In genomic region chr2:24182507-24182906, GRCh38 we compare ENCODE assay signal across 17 cellular contexts. TPM values are rescaled to one million over a fixed set of nuclear protein-coding genes. Genes with fewer than 3 reads are reported as not detected.
DNase-seq lines count a peak whose midpoint lies in the region; ATAC-seq, FAIRE-seq and TF ChIP-seq lines count a peak whose summit lies in the region.
"Had no signal": no experiment of that assay in that cellular context is flagged by ENCODE, and none has a peak within 500 bp of the region (broad histone marks: within the 10 kb centered on the region; RNA-seq: fewer than 3 reads in every experiment).

No MANE protein-coding gene starts in this region.

- H4K5ac ChIP-seq in H1 (ENCODE audit: insufficient read length, low read depth, low read length) = no peak overlapping the region

- H3K27me3 ChIP-seq in H1 (replicated peaks in 1 of 4; ENCODE audit: control insufficient read depth in 3 of 4, extremely low read depth in 1 of 4, insufficient read depth in 3 of 4, low read length in 3 of 4) = no peaks in the 10 kb centered on the region
- H3K27me3 ChIP-seq: MG63 had no signal

- POLR2A ChIA-PET in A549 (lab: Yijun Ruan, JAX) (no interaction called here), H1 (lab: Charles Lee; ENCODE audit: partially characterized antibody) (no interaction called here)

- ATAC-seq in A549 = peak; percentile 33 to 43; a peak in 4 of 6 replicates

- peaks cover 4% of the 10 kb centered on the region for H3K36me3 Mint-ChIP-seq in chondrocyte (ENCODE audit: low read depth)

- TF ChIP-seq POLR2A in A549 (IDR thresholded peaks at IDR 0.05; ENCODE audit: low read length) = no peak
- TF ChIP-seq POLR2A in H1 (IDR thresholded peaks at IDR 0.05; ENCODE audit: control extremely low read depth in 1 of 2, low read depth in 2 of 2, low read length in 2 of 2) = no peak

- H3K36me3 ChIP-seq in H1 (ENCODE audit: control insufficient read depth in 2 of 4, insufficient read depth in 4 of 4, low read length in 3 of 4) = no peaks in the 10 kb centered on the region
- H3K36me3 ChIP-seq: MG63 had no signal

- no peak for TF ChIP-seq CTCF in A549 (IDR thresholded peaks at IDR 0.05)
- TF ChIP-seq CTCF in H1 (IDR thresholded peaks at IDR 0.05; ENCODE audit: control extremely low read depth in 1 of 3, insufficient read depth in 1 of 3, low read depth in 1 of 3, low read length in 3 of 3) = no peak
- TF ChIP-seq CTCF in chondrocyte (IDR thresholded peaks at IDR 0.05) = no peak

- no peak overlapping the region for H3K14ac ChIP-seq in H1 (ENCODE audit: insufficient read length)

- H3K4me2 ChIP-seq in A549 = no peak overlapping the region
- H3K4me2 ChIP-seq in H1 (ENCODE audit: insufficient read depth in 1 of 2, low read depth in 2 of 2, low read length in 2 of 2) = no peak overlapping the region

- no peak overlapping the region; a peak in 1 of 7 replicates for H3K9ac ChIP-seq in H1 (replicated peaks in 1 of 4; ENCODE audit: extremely low read depth in 1 of 4, low read depth in 3 of 4, low read length in 3 of 4)

- no peak overlapping the region for H3K18ac ChIP-seq in H1 (ENCODE audit: extremely low read depth, low read length)

- H4K20me1 ChIP-seq in H1 (replicated peaks in 1 of 2; ENCODE audit: control insufficient read depth in 1 of 2, insufficient read depth in 2 of 2, low read length in 2 of 2) = no peaks in the 10 kb centered on the region

- no peaks in the 10 kb centered on the region for H3K27me3 Mint-ChIP-seq in chondrocyte (ENCODE audit: low read depth)
- H3K27me3 Mint-ChIP-seq: CD4-positive, alpha-beta T cell had no signal

- H2AFZ ChIP-seq in H1 (ENCODE audit: low read length) = 0 out of 2 replicates have a peak overlapping the region, but pooled peaks have one; percentile 45

- FAIRE-seq in A549 (lab: Jason Lieb, UNC) = no peak
- FAIRE-seq in H1 (lab: Jason Lieb, UNC) = no peak
- FAIRE-seq: D721Med had no signal

- no peak overlapping the region for H3K4ac ChIP-seq in H1 (replicated peaks; ENCODE audit: insufficient read length, low read depth, low read length)

- 92% methylated on average over 7 of the region's 7 CpGs for WGBS in A549 (ENCODE audit: missing lambda C conversion rate)
- 90% methylated on average over 7 of the region's 7 CpGs; no CpG with 5 or more reads in 1 of the 2 experiments for WGBS in H1 (ENCODE audit: extremely low coverage in 1 of 2, insufficient coverage in 1 of 2, insufficient read length in 1 of 2, insufficient replicate concordance in 2 of 2, low coverage in 1 of 2, low lambda C conversion rate in 2 of 2, missing lambda C conversion rate in 1 of 2), 2 experiments

- H3K23ac ChIP-seq in H1 (ENCODE audit: insufficient read length) = no peak overlapping the region

- H3K4me1 Mint-ChIP-seq in chondrocyte (ENCODE audit: low read depth) = no peaks in the 10 kb centered on the region

- no peak overlapping the region for H4K8ac ChIP-seq in H1 (ENCODE audit: extremely low read depth, insufficient read depth, low read length)

- no peak overlapping the region for H2BK5ac ChIP-seq in H1 (ENCODE audit: low read depth, low read length)

- H3K4me1 ChIP-seq in A549 (peaks cover 4% of the 10 kb centered on the region; the same call in 1 of the 3 replicates), H1 (replicated peaks in 1 of 4; ENCODE audit: control insufficient read depth in 3 of 4, insufficient read depth in 4 of 4, low read length in 3 of 4) (no peaks in the 10 kb centered on the region)

- TF ChIP-seq EP300 in A549 (IDR thresholded peaks at IDR 0.05) (no peak), H1 (IDR thresholded peaks at IDR 0.05; ENCODE audit: borderline replicate concordance in 1 of 2, low read depth in 2 of 2, low read length in 2 of 2) (no peak)

- H3K4me3 Mint-ChIP-seq in chondrocyte (ENCODE audit: unreplicated experiment) = no peak overlapping the region
- H3K4me3 Mint-ChIP-seq: CD4-positive, alpha-beta T cell had no signal

- H3K23me2 ChIP-seq in H1 (ENCODE audit: low read depth, low read length) = no peaks in the 10 kb centered on the region

- H3K9me3 ChIP-seq in A549 = no peaks in the 10 kb centered on the region
- no peaks in the 10 kb centered on the region for H3K9me3 ChIP-seq in H1 (ENCODE audit: insufficient read depth in 2 of 2, low read depth in 1 of 2, low read length in 1 of 2)
- H3K9me3 ChIP-seq: MG63 had no signal

- peaks cover 7% of the 10 kb centered on the region for H3K9me3 Mint-ChIP-seq in chondrocyte (ENCODE audit: low read depth)

- H2BK12ac ChIP-seq in H1 (ENCODE audit: low read depth, low read length) = no peak overlapping the region

- H3K79me1 ChIP-seq in H1 (ENCODE audit: low read depth, low read length) = no peaks in the 10 kb centered on the region

- H2BK15ac ChIP-seq in H1 (ENCODE audit: low read length) = no peak overlapping the region

- no peak for DNase-seq in A549 (ENCODE audit: low read depth in 1 of 2, low spot score in 1 of 2)
- DNase-seq in DMS79 (lab: John Stamatoyannopoulos, UW) = peak; percentile 67
- DNase-seq in NCI-H510A treated with DMSO at 0.1 percent for 48 hours (lab: John Stamatoyannopoulos, UW) = peak; percentile 89
- DNase-seq in H1 (ENCODE audit: low read depth in 1 of 2, low spot score in 2 of 2) = no peak
- DNase-seq in islet precursor cell = no peak
- DNase-seq in caudate nucleus (lab: John Stamatoyannopoulos, UW) = no peak
- DNase-seq in chondrocyte (ENCODE audit: low spot score) = no peak
- DNase-seq: ACHN; CD4-positive, alpha-beta T cell; EL; HCEC 1CT; MG63; NCI-H1694; NCI-H2171 treated with DMSO at 0.1 percent for 48 hours; SIG-M5; T-helper 2 cell had no signal

- no peak overlapping the region for H3K4me3 ChIP-seq in A549
- no peak overlapping the region for H3K4me3 ChIP-seq in H1 (ENCODE audit: extremely low read depth in 1 of 4, insufficient read depth in 2 of 4, low read depth in 3 of 4, low read length in 4 of 4)
- H3K4me3 ChIP-seq: MG63 had no signal

- CTCF ChIA-PET in A549 (lab: Yijun Ruan, JAX) (interaction anchor here (1.4 to 1.5 kb wide), 3 partner anchors 9 to 98 kb away, joined by 3 to 4 read pairs (median 4); partner anchors contain the start of gene TP53I3), H1 (lab: Charles Lee; ENCODE audit: partially characterized antibody) (no interaction called here)

- no peak overlapping the region for H3K56ac ChIP-seq in H1 (replicated peaks; ENCODE audit: insufficient read length, low read depth, low read length)

- H2AK5ac ChIP-seq in H1 (ENCODE audit: low read depth, low read length) = no peak overlapping the region

- H3K79me2 ChIP-seq in H1 (ENCODE audit: control insufficient read depth in 1 of 2, insufficient read depth in 2 of 2, low read length in 2 of 2) = no peaks in the 10 kb centered on the region

- H2BK120ac ChIP-seq in H1 (replicated peaks; ENCODE audit: low read depth, low read length) = no peak overlapping the region

- no peak overlapping the region for H2BK20ac ChIP-seq in H1 (ENCODE audit: low read length)

- TF ChIP-seq RAD21 in A549 (conservative IDR thresholded peaks at IDR 0.05 in 1 of 2, IDR thresholded peaks at IDR 0.05 in 1 of 2) (no peak), H1 (IDR thresholded peaks at IDR 0.05 in 1 of 2, conservative IDR thresholded peaks at IDR 0.05 in 1 of 2; ENCODE audit: low read depth in 2 of 2, low read length in 2 of 2) (no peak)

- H3K27ac Mint-ChIP-seq in chondrocyte (ENCODE audit: unreplicated experiment) = no peak overlapping the region
- H3K27ac Mint-ChIP-seq: CD4-positive, alpha-beta T cell had no signal

- H3K27ac ChIP-seq in A549 (no peak overlapping the region), H1 (ENCODE audit: low read depth, low read length) (no peak overlapping the region), caudate nucleus (ENCODE audit: low read depth, low read length) (no peak overlapping the region)

- no peak overlapping the region for H4K91ac ChIP-seq in H1 (replicated peaks; ENCODE audit: insufficient read length, low read length)

RNA-seq across cellular contexts. Expression of gene FAM228A, which starts 7.7 kb away (rescaled TPM):
- polyA plus RNA-seq in A549 (2011; rRNA removed) (0.13 TPM in 1 of 2 replicates, not detected in the other), A549 (2017; fragmentation: RNase III; extraction: RNeasy Plus Mini Kit Qiagen cat#74134 plus additional on column Dnase treatment) (not detected in 3 replicates), H1 (2011; rRNA removed) (not detected in 2 replicates)
- not detected in 2 replicates for polyA plus RNA-seq in A549 (2012; cell fraction: cytosol; rRNA removed)
- 0.07 TPM in 1 of 2 replicates, not detected in the other for polyA plus RNA-seq in A549 (2012; cell fraction: nucleus; rRNA removed)
- not detected in 2 replicates for polyA minus RNA-seq in A549 (2011; rRNA and poly(A)+ RNA removed)
- not detected in 2 replicates for total RNA-seq in H1 (2021; fragmentation: NEBNext Ultra II Directional; extraction: Animal tissue kit (Norgen Biotek cat#: 25700))
- not detected for polyA plus RNA-seq in H1 (2011; cell fraction: cytosol; rRNA removed)
- polyA plus RNA-seq in H1 (2011; cell fraction: nucleus; rRNA removed) = not detected
- not detected in 4 replicates for polyA plus RNA-seq in H1 (2012, experiment 1 of 2)
- polyA plus RNA-seq in H1 (2012, experiment 2 of 2) = 0.09 TPM
- polyA plus RNA-seq in H1 (2013, experiment 1 of 2) = not detected
- 0.06 TPM for polyA plus RNA-seq in H1 (2013, experiment 2 of 2)
- polyA minus RNA-seq in H1 (2011; rRNA and poly(A)+ RNA removed) = 0.10 TPM in 1 of 2 replicates, not detected in the other
- not detected for polyA minus RNA-seq in H1 (2011; cell fraction: cytosol; rRNA and poly(A)+ RNA removed)
- 0.60 TPM for polyA minus RNA-seq in H1 (2011; cell fraction: nucleus; rRNA and poly(A)+ RNA removed)
- total RNA-seq in chondrocyte = 0.22 to 0.58 TPM (median 0.31 TPM) in 3 replicates

RNA-seq across cellular contexts. Expression of gene FAM228B, which starts 59.2 kb away (rescaled TPM):
- polyA plus RNA-seq in A549 (2011; rRNA removed) = 7.6 and 8.2 TPM in 2 replicates
- 1.0 and 1.6 TPM in 2 replicates for polyA plus RNA-seq in A549 (2012; cell fraction: cytosol; rRNA removed)
- 1.2 and 1.5 TPM in 2 replicates for polyA plus RNA-seq in A549 (2012; cell fraction: nucleus; rRNA removed)
- 3.0 to 4.9 TPM (median 3.8 TPM) in 3 replicates for polyA plus RNA-seq in A549 (2017; fragmentation: RNase III; extraction: RNeasy Plus Mini Kit Qiagen cat#74134 plus additional on column Dnase treatment)
- 1.0 and 1.7 TPM in 2 replicates for polyA minus RNA-seq in A549 (2011; rRNA and poly(A)+ RNA removed)
- total RNA-seq in H1 (2021; fragmentation: NEBNext Ultra II Directional; extraction: Animal tissue kit (Norgen Biotek cat#: 25700)) = 3.2 and 3.5 TPM in 2 replicates
- 0.97 and 1.4 TPM in 2 replicates for polyA plus RNA-seq in H1 (2011; rRNA removed)
- 1.0 TPM for polyA plus RNA-seq in H1 (2011; cell fraction: cytosol; rRNA removed)
- polyA plus RNA-seq in H1 (2011; cell fraction: nucleus; rRNA removed) = 1.3 TPM
- 1.7 to 2.3 TPM (median 2.0 TPM) in 4 replicates for polyA plus RNA-seq in H1 (2012, experiment 1 of 2)
- not detected for polyA plus RNA-seq in H1 (2012, experiment 2 of 2)
- 3.6 TPM for polyA plus RNA-seq in H1 (2013, experiment 1 of 2)
- 3.7 TPM for polyA plus RNA-seq in H1 (2013, experiment 2 of 2)
- 1.8 and 3.2 TPM in 2 replicates for polyA minus RNA-seq in H1 (2011; rRNA and poly(A)+ RNA removed)
- 2.6 TPM for polyA minus RNA-seq in H1 (2011; cell fraction: cytosol; rRNA and poly(A)+ RNA removed)
- 3.3 TPM for polyA minus RNA-seq in H1 (2011; cell fraction: nucleus; rRNA and poly(A)+ RNA removed)
- total RNA-seq in chondrocyte = 15.8 to 21.5 TPM (median 19.0 TPM) in 3 replicates

RNA-seq across cellular contexts. Expression of gene PFN4, which starts 59.4 kb away (rescaled TPM):
- 2.0 and 2.3 TPM in 2 replicates for polyA plus RNA-seq in A549 (2011; rRNA removed)
- 0.75 and 0.80 TPM in 2 replicates for polyA plus RNA-seq in A549 (2012; cell fraction: cytosol; rRNA removed)
- 0.44 and 0.56 TPM in 2 replicates for polyA plus RNA-seq in A549 (2012; cell fraction: nucleus; rRNA removed)
- polyA plus RNA-seq in A549 (2017; fragmentation: RNase III; extraction: RNeasy Plus Mini Kit Qiagen cat#74134 plus additional on column Dnase treatment) = 1.2 to 1.6 TPM (median 1.6 TPM) in 3 replicates
- 0.37 TPM in 1 of 2 replicates, not detected in the other for polyA minus RNA-seq in A549 (2011; rRNA and poly(A)+ RNA removed)
- not detected in 2 replicates for total RNA-seq in H1 (2021; fragmentation: NEBNext Ultra II Directional; extraction: Animal tissue kit (Norgen Biotek cat#: 25700))
- not detected in 2 replicates for polyA plus RNA-seq in H1 (2011; rRNA removed)
- polyA plus RNA-seq in H1 (2011; cell fraction: cytosol; rRNA removed) = 0.17 TPM
- not detected for polyA plus RNA-seq in H1 (2011; cell fraction: nucleus; rRNA removed)
- 0.48 TPM in 1 of 4 replicates, not detected in the others for polyA plus RNA-seq in H1 (2012, experiment 1 of 2)
- not detected for polyA plus RNA-seq in H1 (2012, experiment 2 of 2)
- polyA plus RNA-seq in H1 (2013, experiment 1 of 2) = 0.55 TPM
- polyA plus RNA-seq in H1 (2013, experiment 2 of 2) = 0.31 TPM
- polyA minus RNA-seq in H1 (2011; rRNA and poly(A)+ RNA removed) = not detected in 2 replicates
- 2.6 TPM for polyA minus RNA-seq in H1 (2011; cell fraction: cytosol; rRNA and poly(A)+ RNA removed)
- 3.8 TPM for polyA minus RNA-seq in H1 (2011; cell fraction: nucleus; rRNA and poly(A)+ RNA removed)
- total RNA-seq in chondrocyte = 1.3 to 1.4 TPM (median 1.3 TPM) in 3 replicates
- total RNA-seq: CD4-positive, alpha-beta T cell had no signal

Comparison
In these comparisons a context has a peak if more than half of its experiments do, and no peak if none do; other contexts are left out.
1. DNase-seq: peak in DMS79 (single experiment) and NCI-H510A treated with DMSO at 0.1 percent for 48 hours (single experiment); none in A549 (0 of 2), H1 (0 of 2), islet precursor cell (single experiment), caudate nucleus (0 of 61) and chondrocyte (single experiment).